30 cellular contexts compared by ENCODE assay signal in the genomic region with DNA sequence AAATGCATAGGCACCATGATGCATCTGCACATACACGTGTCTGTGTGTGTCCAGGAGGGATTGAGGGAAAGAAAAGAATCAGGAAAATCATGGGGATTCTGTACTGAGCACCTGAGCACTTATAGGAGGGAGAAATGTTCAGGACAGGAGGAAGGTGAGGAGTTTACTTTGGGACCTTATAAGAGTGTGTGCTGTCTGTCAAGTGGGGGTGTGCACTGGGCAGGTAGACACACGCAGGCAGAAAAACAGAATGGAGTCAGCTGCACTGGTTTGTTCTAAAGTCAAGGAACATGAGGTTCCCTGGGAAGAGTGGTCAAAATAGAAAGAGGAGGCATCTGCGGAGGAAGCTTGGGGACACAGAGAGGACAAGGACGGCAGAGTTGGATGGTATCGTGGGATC.
"Had no signal": no experiment of that assay in that cellular context is flagged by ENCODE, and none has a peak within 500 bp of the region (broad histone marks: within the 10 kb centered on the region; RNA-seq: fewer than 3 reads in every experiment).

No MANE protein-coding gene starts in this region.

- DNase-seq: activated B cell treated with CpG ODN at 0.5 μM for 24 hours; activated CD4-positive, alpha-beta T cell treated with anti-CD3 and anti-CD28 coated beads for 48 hours; activated CD4-positive, alpha-beta T cell treated with anti-CD3 and anti-CD28 coated beads, Interleukin-2, amount 50 U/mL, for 1 hour; activated CD4-positive, alpha-beta T cell treated with anti-CD3 and anti-CD28 coated beads, Interleukin-2, amount 50 U/mL, for 48 hours; activated CD8-positive, alpha-beta memory T cell treated with anti-CD3 and anti-CD28 coated beads for 24 hours; activated CD8-positive, alpha-beta T cell treated with anti-CD3 and anti-CD28 coated beads for 36 hours; activated effector memory CD4-positive, alpha-beta T cell treated with Interleukin-2 at 50 U/mL for 16 hours; activated gamma-delta T cell treated with Interleukin-2 at 50 U/mL for 16 hours; activated naive CD4-positive, alpha-beta T cell treated with anti-CD3 and anti-CD28 coated beads, Interleukin-2, amount 50 U/mL, for 16 hours; activated naive CD4-positive, alpha-beta T cell treated with Interleukin-2 at 50 U/mL for 16 hours; activated T-cell treated with anti-CD3 and anti-CD28 coated beads, Interleukin-2, amount 50 U/mL, for 4 hours; amniotic stem cell; aorta; body of pancreas; central memory CD4-positive, alpha-beta T cell; cerebellar nuclear complex; colonic mucosa; effector memory CD4-positive, alpha-beta T cell; endodermal cell; foreskin fibroblast; head of caudate nucleus; T-helper 1 cell; T-helper 17 cell; T1000; WERI-Rb-1 had no signal

- FAIRE-seq: frontal cortex had no signal

- H3K9me3 ChIP-seq: body of pancreas, colonic mucosa had no signal

- H3K27ac ChIP-seq: body of pancreas, cardiac muscle cell, colonic mucosa, WERI-Rb-1 had no signal

- H3K4me1 ChIP-seq: body of pancreas, colonic mucosa had no signal

- H3K4me3 ChIP-seq: body of pancreas, cardiac muscle cell, colonic mucosa had no signal

- H3K36me3 ChIP-seq: cardiac muscle cell, colonic mucosa, WERI-Rb-1 had no signal

- ATAC-seq: activated CD4-positive, CD25-positive, alpha-beta regulatory T cell treated with anti-CD3 and anti-CD28 coated beads, Interleukin-2, amount 50 U/mL, for 24 hours; activated CD8-positive, alpha-beta T cell treated with anti-CD3 and anti-CD28 coated beads for 36 hours; activated T-cell treated with anti-CD3 and anti-CD28 coated beads, Interleukin-2, amount 50 U/mL, for 4 hours; activated T-helper 17 cell treated with anti-CD3 and anti-CD28 coated beads, Interleukin-2, amount 50 U/mL, for 72 hours; body of pancreas; esophagus mucosa; T-helper 17 cell had no signal

- H3K27me3 ChIP-seq: body of pancreas, colonic mucosa had no signal
